Comparison of ENCODE assay signal across 30 cellular contexts in the genomic region with DNA sequence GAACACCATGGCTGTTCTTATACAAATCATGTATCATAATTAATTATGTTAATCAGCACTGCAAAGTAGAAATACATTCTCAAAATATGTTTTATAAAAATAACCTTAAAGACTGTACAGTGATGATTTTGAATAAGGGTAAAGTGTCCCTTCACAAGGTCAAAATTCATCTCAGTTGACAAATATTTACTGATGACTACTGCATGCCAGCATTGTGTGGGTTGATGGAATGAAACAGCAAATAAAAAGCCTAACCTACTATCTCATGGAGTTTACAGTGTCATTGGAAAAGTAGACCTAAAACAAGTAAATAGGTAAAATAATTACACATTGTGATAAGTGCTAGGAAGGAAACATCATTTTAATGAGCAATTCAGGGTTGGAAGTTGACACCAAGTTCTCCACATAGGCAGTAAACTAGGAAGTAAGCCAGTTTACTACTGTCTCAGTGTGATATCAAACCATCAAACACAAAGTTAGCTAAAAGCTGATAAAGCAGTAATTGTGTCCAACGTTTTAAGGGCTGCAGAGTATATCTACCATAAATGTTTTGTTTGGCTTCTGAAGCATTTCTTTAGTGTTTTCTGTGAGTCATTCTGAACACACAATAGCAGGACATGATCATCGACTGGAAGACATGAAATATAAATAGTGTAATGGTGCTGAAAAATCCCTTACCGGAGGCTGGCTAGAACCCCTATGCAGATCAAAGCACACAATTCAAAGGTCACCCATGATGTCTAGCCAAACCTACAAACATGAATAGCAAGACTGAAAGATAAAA.
"Had no signal": no experiment of that assay in that cellular context is flagged by ENCODE, and none has a peak within 500 bp of the region (broad histone marks: within the 10 kb centered on the region; RNA-seq: fewer than 3 reads in every experiment).

No MANE protein-coding gene starts in this region.

- ATAC-seq: activated CD8-positive, alpha-beta T cell treated with anti-CD3 and anti-CD28 coated beads for 36 hours; activated naive CD8-positive, alpha-beta T cell treated with anti-CD3 and anti-CD28 coated beads, Interleukin-2, amount 50 U/mL, for 24 hours; activated T-cell treated with anti-CD3 and anti-CD28 coated beads, Interleukin-2, amount 50 U/mL, for 4 hours; activated T-helper 17 cell treated with anti-CD3 and anti-CD28 coated beads, Interleukin-2, amount 50 U/mL, for 72 hours; effector memory CD8-positive, alpha-beta T cell; gastroesophageal sphincter; left cardiac atrium; naive thymus-derived CD4-positive, alpha-beta T cell; T-helper 17 cell had no signal

- H3K27ac ChIP-seq: cardiac muscle cell, coronary artery, gastroesophageal sphincter, right atrium auricular region, spleen, suprapubic skin, tibial artery, WERI-Rb-1 had no signal

- H3K36me3 Mint-ChIP-seq: activated naive CD4-positive, alpha-beta T cell treated with anti-CD3 and anti-CD28 coated beads, Interleukin-2, amount 50 U/mL, for 24 hours; memory B cell; naive thymus-derived CD4-positive, alpha-beta T cell had no signal

- H3K4me1 ChIP-seq: gastroesophageal sphincter, right atrium auricular region, spleen, suprapubic skin, tibial artery had no signal

- H3K9me3 ChIP-seq: gastroesophageal sphincter, right atrium auricular region, spleen, suprapubic skin, tibial artery had no signal

- H3K27ac Mint-ChIP-seq: activated CD8-positive, alpha-beta T cell treated with anti-CD3 and anti-CD28 coated beads for 36 hours; activated naive CD4-positive, alpha-beta T cell treated with anti-CD3 and anti-CD28 coated beads, Interleukin-2, amount 50 U/mL, for 24 hours; activated naive CD8-positive, alpha-beta T cell treated with anti-CD3 and anti-CD28 coated beads, Interleukin-2, amount 50 U/mL, for 24 hours; activated T-helper 17 cell treated with anti-CD3 and anti-CD28 coated beads, Interleukin-2, amount 50 U/mL, for 72 hours; effector memory CD8-positive, alpha-beta T cell; memory B cell; naive thymus-derived CD4-positive, alpha-beta T cell; T-helper 17 cell had no signal

- DNase-seq: activated CD4-positive, alpha-beta T cell treated with anti-CD3 and anti-CD28 coated beads, Interleukin-2, amount 50 U/mL, for 1 hour; activated CD4-positive, CD25-positive, alpha-beta regulatory T cell treated with anti-CD3 and anti-CD28 coated beads, Interleukin-2, amount 50 U/mL, for 72 hours; activated CD8-positive, alpha-beta T cell treated with anti-CD3 and anti-CD28 coated beads for 36 hours; activated gamma-delta T cell treated with Interleukin-2 at 50 U/mL for 16 hours; activated naive CD8-positive, alpha-beta T cell treated with anti-CD3 and anti-CD28 coated beads, Interleukin-2, amount 50 U/mL, for 24 hours; activated T-cell treated with anti-CD3 and anti-CD28 coated beads, Interleukin-2, amount 50 U/mL, for 4 hours; amygdala; cerebellar nuclear complex; effector memory CD8-positive, alpha-beta T cell; head of caudate nucleus; hippocampal formation; left cardiac atrium; midbrain; naive thymus-derived CD4-positive, alpha-beta T cell; occipital lobe; spleen; stimulated activated naive CD4-positive, alpha-beta T cell; T-helper 17 cell; T1000; tibial artery; WERI-Rb-1 had no signal

- H3K4me3 Mint-ChIP-seq: activated CD8-positive, alpha-beta T cell treated with anti-CD3 and anti-CD28 coated beads for 36 hours; activated naive CD4-positive, alpha-beta T cell treated with anti-CD3 and anti-CD28 coated beads, Interleukin-2, amount 50 U/mL, for 24 hours; activated naive CD8-positive, alpha-beta T cell treated with anti-CD3 and anti-CD28 coated beads, Interleukin-2, amount 50 U/mL, for 24 hours; activated T-cell treated with anti-CD3 and anti-CD28 coated beads, Interleukin-2, amount 50 U/mL, for 4 hours; activated T-helper 17 cell treated with anti-CD3 and anti-CD28 coated beads, Interleukin-2, amount 50 U/mL, for 72 hours; effector memory CD8-positive, alpha-beta T cell; memory B cell; naive thymus-derived CD4-positive, alpha-beta T cell; neural crest cell; T-helper 17 cell had no signal

- H3K4me3 ChIP-seq: cardiac muscle cell, coronary artery, gastroesophageal sphincter, right atrium auricular region, spleen, suprapubic skin, tibial artery had no signal

- H3K27me3 Mint-ChIP-seq: activated CD8-positive, alpha-beta T cell treated with anti-CD3 and anti-CD28 coated beads for 36 hours; activated naive CD4-positive, alpha-beta T cell treated with anti-CD3 and anti-CD28 coated beads, Interleukin-2, amount 50 U/mL, for 24 hours; activated naive CD8-positive, alpha-beta T cell treated with anti-CD3 and anti-CD28 coated beads, Interleukin-2, amount 50 U/mL, for 24 hours; activated T-helper 17 cell treated with anti-CD3 and anti-CD28 coated beads, Interleukin-2, amount 50 U/mL, for 72 hours; effector memory CD8-positive, alpha-beta T cell; memory B cell; naive thymus-derived CD4-positive, alpha-beta T cell; T-helper 17 cell had no signal

- H3K27me3 ChIP-seq: cardiac muscle cell, gastroesophageal sphincter, right atrium auricular region, spleen, suprapubic skin, tibial artery had no signal

- H3K36me3 ChIP-seq: cardiac muscle cell, gastroesophageal sphincter, right atrium auricular region, spleen, suprapubic skin, tibial artery, WERI-Rb-1 had no signal

- H3K9me3 Mint-ChIP-seq: activated CD8-positive, alpha-beta T cell treated with anti-CD3 and anti-CD28 coated beads for 36 hours; activated naive CD4-positive, alpha-beta T cell treated with anti-CD3 and anti-CD28 coated beads, Interleukin-2, amount 50 U/mL, for 24 hours; activated naive CD8-positive, alpha-beta T cell treated with anti-CD3 and anti-CD28 coated beads, Interleukin-2, amount 50 U/mL, for 24 hours; activated T-cell treated with anti-CD3 and anti-CD28 coated beads, Interleukin-2, amount 50 U/mL, for 4 hours; activated T-helper 17 cell treated with anti-CD3 and anti-CD28 coated beads, Interleukin-2, amount 50 U/mL, for 72 hours; effector memory CD8-positive, alpha-beta T cell; memory B cell had no signal

- H3K4me1 Mint-ChIP-seq: activated naive CD4-positive, alpha-beta T cell treated with anti-CD3 and anti-CD28 coated beads, Interleukin-2, amount 50 U/mL, for 24 hours; activated naive CD8-positive, alpha-beta T cell treated with anti-CD3 and anti-CD28 coated beads, Interleukin-2, amount 50 U/mL, for 24 hours; activated T-helper 17 cell treated with anti-CD3 and anti-CD28 coated beads, Interleukin-2, amount 50 U/mL, for 72 hours; memory B cell; naive thymus-derived CD4-positive, alpha-beta T cell; neural crest cell; T-helper 17 cell had no signal
